Comparison of ENCODE assay signal across 7 cellular contexts in genomic region chr3:52056521-52056967, GRCh38. TPM values are rescaled to one million over a fixed set of nuclear protein-coding genes. Genes with fewer than 3 reads are reported as not detected.
DNase-seq lines count a peak whose midpoint lies in the region; ATAC-seq lines count a peak whose summit lies in the region.

TSS of gene DUSP7 (minus strand) at chr3:52056571. CDS start at chr3:52056366, 205 bp downstream.

- CTCF ChIA-PET in activated CD4-positive, alpha-beta memory T cell treated with anti-CD3 and anti-CD28 coated beads for 36 hours (lab: Charles Lee) = interaction anchor here (0.8 to 5.5 kb wide), 16 partner anchors 15 to 283 kb away, joined by 3 to 50 read pairs (median 4); partner anchors contain the start of genes ABHD14A, ABHD14B, ACY1 and PARP3

- H3K27me3 Mint-ChIP-seq in activated CD4-positive, alpha-beta memory T cell treated with anti-CD3 and anti-CD28 coated beads for 36 hours = no peaks in the 10 kb centered on the region
- no peaks in the 10 kb centered on the region for H3K27me3 Mint-ChIP-seq in memory B cell

- H3K9me3 Mint-ChIP-seq in activated CD4-positive, alpha-beta memory T cell treated with anti-CD3 and anti-CD28 coated beads for 36 hours = no peaks in the 10 kb centered on the region
- no peaks in the 10 kb centered on the region for H3K9me3 Mint-ChIP-seq in memory B cell

- H3K4me3 Mint-ChIP-seq in activated CD4-positive, alpha-beta memory T cell treated with anti-CD3 and anti-CD28 coated beads for 36 hours = peak within 1 kb of the TSS; percentile 88
- H3K4me3 Mint-ChIP-seq in memory B cell = peak within 1 kb of the TSS; percentile 87

- H3K4me1 Mint-ChIP-seq in activated CD4-positive, alpha-beta memory T cell treated with anti-CD3 and anti-CD28 coated beads for 36 hours (ENCODE audit: low read depth) = peaks cover 35% of the 10 kb centered on the region
- peaks cover 34% of the 10 kb centered on the region for H3K4me1 Mint-ChIP-seq in memory B cell

- H3K36me3 Mint-ChIP-seq in activated CD4-positive, alpha-beta memory T cell treated with anti-CD3 and anti-CD28 coated beads for 36 hours = peaks cover 9% of the 10 kb centered on the region
- peaks cover 2% of the 10 kb centered on the region for H3K36me3 Mint-ChIP-seq in memory B cell

- ATAC-seq in GM18511 (IDR thresholded peaks at IDR 0.05; ENCODE audit: unreplicated experiment) = peak; percentile 46
- peak; percentile 26 for ATAC-seq in HG02870 (IDR thresholded peaks at IDR 0.05; ENCODE audit: unreplicated experiment)
- ATAC-seq in memory B cell (ENCODE audit: low read depth) = peak; percentile 32

- DNase-seq in NCI-H345 treated with DMSO at 0.1 percent for 48 hours (lab: John Stamatoyannopoulos, UW; ENCODE audit: unreplicated experiment) (peak; percentile 23), memory B cell (ENCODE audit: low spot score in 2 of 2) (peak; percentile 50 to 62)
- DNase-seq in activated CD4-positive, alpha-beta memory T cell treated with anti-CD3 and anti-CD28 coated beads for 36 hours = peak; percentile 73
- DNase-seq in effector CD4-positive, alpha-beta T cell = peak; percentile 56
- peak; percentile 32 to 71 (median 45) for DNase-seq in stimulated activated CD4-positive, alpha-beta T cell treated with anti-CD3 and anti-CD28 coated beads, TNF-alpha, amount 100 ng/mL, for 48 hours (ENCODE audit: low read depth in 3 of 3)

- peak within 1 kb of the TSS; percentile 92 for H3K27ac Mint-ChIP-seq in activated CD4-positive, alpha-beta memory T cell treated with anti-CD3 and anti-CD28 coated beads for 36 hours
- H3K27ac Mint-ChIP-seq in memory B cell = peak within 1 kb of the TSS; percentile 45

- intact Hi-C loops in activated CD4-positive, alpha-beta memory T cell treated with anti-CD3 and anti-CD28 coated beads for 36 hours (cut with micrococcal nuclease) = loop anchor here (5.0 to 10.0 kb wide), 3 partner anchors 74 to 478 kb away; partner anchors contain the start of genes ACY1, NT5DC2 and UQCC5

- POLR2A ChIA-PET in activated CD4-positive, alpha-beta memory T cell treated with anti-CD3 and anti-CD28 coated beads for 36 hours (lab: Charles Lee) = interaction anchor here (0.6 to 2.7 kb wide), 11 partner anchors 9 to 1716 kb away, joined by 3 to 16 read pairs (median 3); partner anchors contain the start of genes GLYCTK, POC1A, RASSF1 and RPL29

RNA-seq across cellular contexts. Expression of gene DUSP7, which starts in this region (rescaled TPM):
- total RNA-seq in activated CD4-positive, alpha-beta memory T cell treated with anti-CD3 and anti-CD28 coated beads for 36 hours = 10 to 100 TPM; 14.1 to 14.5 TPM

Comparison
In these comparisons a context has a peak if more than half of its experiments do, and no peak if none do; other contexts are left out.
1. Peak in every context shown above with its lines: DNase-seq and ATAC-seq.
2. DNase-seq: peak in every context shown above with its lines; median percentile 73 in activated CD4-positive, alpha-beta memory T cell treated with anti-CD3 and anti-CD28 coated beads for 36 hours; 56 in effector CD4-positive, alpha-beta T cell; 56 in memory B cell; 45 in stimulated activated CD4-positive, alpha-beta T cell treated with anti-CD3 and anti-CD28 coated beads, TNF-alpha, amount 100 ng/mL, for 48 hours; 23 in NCI-H345 treated with DMSO at 0.1 percent for 48 hours.